Comparison of ENCODE assay signal across 19 cellular contexts in genomic region chr4:108749119-108749518, GRCh38. TPM values are rescaled to one million over a fixed set of nuclear protein-coding genes. Genes with fewer than 3 reads are reported as not detected.
DNase-seq lines count a peak whose midpoint lies in the region; FAIRE-seq and TF ChIP-seq lines count a peak whose summit lies in the region.
"Had no signal": no experiment of that assay in that cellular context is flagged by ENCODE, and none has a peak within 500 bp of the region (broad histone marks: within the 10 kb centered on the region; RNA-seq: fewer than 3 reads in every experiment).

No MANE protein-coding gene starts in this region.

- H3K4me1 Mint-ChIP-seq in progenitor cell of endocrine pancreas (ENCODE audit: low read depth), result no peaks in the 10 kb centered on the region

- no peak overlapping the region for H2BK15ac ChIP-seq in H1 (ENCODE audit: low read length)

- H3K36me3 Mint-ChIP-seq in progenitor cell of endocrine pancreas (ENCODE audit: insufficient read depth), result no peaks in the 10 kb centered on the region

- H2BK5ac ChIP-seq in H1 (ENCODE audit: low read depth, low read length), result no peak overlapping the region

- no peak overlapping the region for H3K56ac ChIP-seq in H1 (replicated peaks; ENCODE audit: insufficient read length, low read depth, low read length)

- H3K4me1 ChIP-seq in H1 (replicated peaks in 1 of 4; ENCODE audit: control insufficient read depth in 3 of 4, insufficient read depth in 4 of 4, low read length in 3 of 4), result no peaks in the 10 kb centered on the region
- H3K4me1 ChIP-seq: BE2C, HAP-1 had no signal

- H2AFZ ChIP-seq in H1 (ENCODE audit: low read length), result no peak overlapping the region
- H2AFZ ChIP-seq: PC-9 had no signal

- H3K4ac ChIP-seq in H1 (replicated peaks; ENCODE audit: insufficient read length, low read depth, low read length), result no peak overlapping the region

- H3K9ac ChIP-seq in H1 (replicated peaks in 1 of 4; ENCODE audit: extremely low read depth in 1 of 4, low read depth in 3 of 4, low read length in 3 of 4), result no peak overlapping the region
- H3K9ac ChIP-seq: KMS-11 had no signal

- no peaks in the 10 kb centered on the region for H3K27me3 Mint-ChIP-seq in progenitor cell of endocrine pancreas
- H3K27me3 Mint-ChIP-seq: CD4-positive, alpha-beta T cell had no signal

- no peaks in the 10 kb centered on the region for H3K9me3 Mint-ChIP-seq in progenitor cell of endocrine pancreas (ENCODE audit: low read depth)
- H3K9me3 Mint-ChIP-seq: CD4-positive, alpha-beta T cell had no signal

- H3K4me3 ChIP-seq in HFF-Myc (replicated peaks; ENCODE audit: low read depth, low read length), result no peak overlapping the region
- no peak overlapping the region for H3K4me3 ChIP-seq in H1 (ENCODE audit: extremely low read depth in 1 of 4, insufficient read depth in 2 of 4, low read depth in 3 of 4, low read length in 4 of 4)
- H3K4me3 ChIP-seq: HAP-1, PC-9 had no signal

- CTCF ChIA-PET in H1 (lab: Charles Lee; ENCODE audit: partially characterized antibody) (interaction anchor here (0.6 to 2.2 kb wide), 10 partner anchors 10 to 614 kb away, joined by 3 to 14 read pairs (median 4); partner anchors contain the start of gene ETNPPL), RWPE1 (lab: Yijun Ruan, JAX) (no interaction called here)

- H3K27me3 ChIP-seq in H1 (replicated peaks in 1 of 4; ENCODE audit: control insufficient read depth in 3 of 4, extremely low read depth in 1 of 4, insufficient read depth in 3 of 4, low read length in 3 of 4), result no peaks in the 10 kb centered on the region

- H3K36me3 ChIP-seq in H1 (ENCODE audit: control insufficient read depth in 2 of 4, insufficient read depth in 4 of 4, low read length in 3 of 4), result no peaks in the 10 kb centered on the region
- H3K36me3 ChIP-seq: BE2C, HAP-1 had no signal

- H3K79me1 ChIP-seq in H1 (ENCODE audit: low read depth, low read length), result no peaks in the 10 kb centered on the region

- no peak overlapping the region for H2AK5ac ChIP-seq in H1 (ENCODE audit: low read depth, low read length)

- H3K4me2 ChIP-seq in H1 (ENCODE audit: insufficient read depth in 1 of 2, low read depth in 2 of 2, low read length in 2 of 2), result no peak overlapping the region
- H3K4me2 ChIP-seq: KMS-11, PC-9 had no signal

- POLR2A ChIA-PET in H1 (lab: Charles Lee; ENCODE audit: partially characterized antibody) (no interaction called here), RWPE1 (lab: Yijun Ruan, JAX; ENCODE audit: low non-redundant PET) (no interaction called here)

- H3K27ac Mint-ChIP-seq in progenitor cell of endocrine pancreas, result no peak overlapping the region
- H3K27ac Mint-ChIP-seq: CD4-positive, alpha-beta T cell had no signal

- no peak overlapping the region for H4K91ac ChIP-seq in H1 (replicated peaks; ENCODE audit: insufficient read length, low read length)

- TF ChIP-seq POLR2A in H1 (IDR thresholded peaks at IDR 0.05; ENCODE audit: control extremely low read depth in 1 of 2, low read depth in 2 of 2, low read length in 2 of 2), result no peak

- FAIRE-seq in H1 (lab: Jason Lieb, UNC), result no peak
- FAIRE-seq: GM19239 had no signal

- no peak for TF ChIP-seq EP300 in H1 (IDR thresholded peaks at IDR 0.05; ENCODE audit: borderline replicate concordance in 1 of 2, low read depth in 2 of 2, low read length in 2 of 2)

- no peak overlapping the region for H2BK120ac ChIP-seq in H1 (replicated peaks; ENCODE audit: low read depth, low read length)

- no peak overlapping the region for H2BK12ac ChIP-seq in H1 (ENCODE audit: low read depth, low read length)

- no peak overlapping the region for H2BK20ac ChIP-seq in H1 (ENCODE audit: low read length)

- H3K9me3 ChIP-seq in H1 (ENCODE audit: insufficient read depth in 2 of 2, low read depth in 1 of 2, low read length in 1 of 2), result no peaks in the 10 kb centered on the region
- H3K9me3 ChIP-seq: BE2C, HAP-1 had no signal

- DNase-seq in AG09319 (ENCODE audit: extremely low read depth, low read depth) (no peak), HFF-Myc (ENCODE audit: extremely low read depth, low read depth) (no peak), H1 (ENCODE audit: low read depth in 1 of 2, low spot score in 2 of 2) (no peak), progenitor cell of endocrine pancreas (ENCODE audit: low spot score, unreplicated experiment) (no peak), RWPE1 (ENCODE audit: low spot score) (no peak), DMS79 (lab: John Stamatoyannopoulos, UW) (no peak)
- no peak for DNase-seq in activated CD4-positive, alpha-beta T cell treated with anti-CD3 and anti-CD28 coated beads for 48 hours
- DNase-seq: BE2C; CD4-positive, alpha-beta T cell; DMS53; NCI-H1092; NCI-H2081 treated with DMSO at 0.1 percent for 48 hours; NCI-H510A; NCI-H774; PC-9 had no signal

- no peak overlapping the region for H3K27ac ChIP-seq in H1 (ENCODE audit: low read depth, low read length)
- no peak overlapping the region for H3K27ac ChIP-seq in RWPE1
- H3K27ac ChIP-seq: KMS-11, PC-9 had no signal

- peak in 1 of 2 experiments; percentile 21; a peak in 1 of 4 replicates for TF ChIP-seq RAD21 in H1 (IDR thresholded peaks at IDR 0.05 in 1 of 2, conservative IDR thresholded peaks at IDR 0.05 in 1 of 2; ENCODE audit: low read depth in 2 of 2, low read length in 2 of 2)

- H4K5ac ChIP-seq in H1 (ENCODE audit: insufficient read length, low read depth, low read length), result no peak overlapping the region

- WGBS in H1 (ENCODE audit: extremely low coverage in 1 of 2, insufficient coverage in 1 of 2, insufficient read length in 1 of 2, insufficient replicate concordance in 2 of 2, low coverage in 1 of 2, low lambda C conversion rate in 2 of 2, missing lambda C conversion rate in 1 of 2), 2 experiments, result 89% methylated on average over 8 of the region's 8 CpGs; no CpG with 5 or more reads in 1 of the 2 experiments

- H3K23ac ChIP-seq in H1 (ENCODE audit: insufficient read length), result no peak overlapping the region

- H3K4me3 Mint-ChIP-seq in progenitor cell of endocrine pancreas (ENCODE audit: low read depth), result no peak overlapping the region
- H3K4me3 Mint-ChIP-seq: CD4-positive, alpha-beta T cell had no signal

- H4K8ac ChIP-seq in H1 (ENCODE audit: extremely low read depth, insufficient read depth, low read length), result no peak overlapping the region

- no peaks in the 10 kb centered on the region for H3K23me2 ChIP-seq in H1 (ENCODE audit: low read depth, low read length)

- TF ChIP-seq CTCF in AG09319 (IDR thresholded peaks at IDR 0.05; ENCODE audit: low read depth, low read length), result peak; percentile 2
- peak; percentile 14 for TF ChIP-seq CTCF in HFF-Myc (IDR thresholded peaks at IDR 0.05; ENCODE audit: low read depth, low read length, missing control alignments)
- peak; percentile 29 to 43 (median 34); a peak in 3 of 4 replicates for TF ChIP-seq CTCF in H1 (IDR thresholded peaks at IDR 0.05; ENCODE audit: control extremely low read depth in 1 of 3, insufficient read depth in 1 of 3, low read depth in 1 of 3, low read length in 3 of 3)
- peak; percentile 21 for TF ChIP-seq CTCF in progenitor cell of endocrine pancreas (IDR thresholded peaks at IDR 0.05; ENCODE audit: unreplicated experiment)
- TF ChIP-seq CTCF in RWPE1 (conservative IDR thresholded peaks at IDR 0.05; ENCODE audit: low read depth), result no peak

- no peak overlapping the region for H3K18ac ChIP-seq in H1 (ENCODE audit: extremely low read depth, low read length)

- H3K14ac ChIP-seq in H1 (ENCODE audit: insufficient read length), result no peak overlapping the region

- no peaks in the 10 kb centered on the region for H3K79me2 ChIP-seq in H1 (ENCODE audit: control insufficient read depth in 1 of 2, insufficient read depth in 2 of 2, low read length in 2 of 2)

- H4K20me1 ChIP-seq in H1 (replicated peaks in 1 of 2; ENCODE audit: control insufficient read depth in 1 of 2, insufficient read depth in 2 of 2, low read length in 2 of 2), result peaks cover 0 to 2% of the 10 kb centered on the region in 2 experiments

TF ChIP-seq in H1, 55 proteins besides CTCF, POLR2A, EP300 and RAD21:
- no peak for TF ChIP-seq KDM1A (IDR thresholded peaks at IDR 0.05; ENCODE audit: borderline replicate concordance, low read length)

RNA-seq across cellular contexts. Expression of gene ETNPPL, which starts 13.7 kb away (rescaled TPM):
- 2.5 and 3.9 TPM in 2 replicates for total RNA-seq in H1 (2021; fragmentation: NEBNext Ultra II Directional; extraction: Animal tissue kit (Norgen Biotek cat#: 25700))
- 0.41 and 0.80 TPM in 2 replicates for polyA plus RNA-seq in H1 (2011; rRNA removed)
- polyA plus RNA-seq in H1 (2011; cell fraction: cytosol; rRNA removed), result 1.1 TPM
- polyA plus RNA-seq in H1 (2011; cell fraction: nucleus; rRNA removed), result 1.6 TPM
- polyA plus RNA-seq in H1 (2012, experiment 1 of 2), result 1.2 to 1.9 TPM (median 1.7 TPM) in 4 replicates
- 0.12 TPM for polyA plus RNA-seq in H1 (2012, experiment 2 of 2)
- polyA plus RNA-seq in H1 (2013, experiment 1 of 2), result 1.6 TPM
- polyA plus RNA-seq in H1 (2013, experiment 2 of 2), result 1.2 TPM
- 1.2 and 1.7 TPM in 2 replicates for polyA minus RNA-seq in H1 (2011; rRNA and poly(A)+ RNA removed)
- 1.0 TPM for polyA minus RNA-seq in H1 (2011; cell fraction: cytosol; rRNA and poly(A)+ RNA removed)
- 1.3 TPM for polyA minus RNA-seq in H1 (2011; cell fraction: nucleus; rRNA and poly(A)+ RNA removed)
- total RNA-seq in progenitor cell of endocrine pancreas, result 0.22 and 1.1 TPM in 2 replicates
- total RNA-seq: CD4-positive, alpha-beta T cell; MCF 10A; PC-9 had no signal
